23 cellular contexts compared by ENCODE assay signal in genomic region chr13:107066355-107066754, GRCh38.
"Had no signal": no experiment of that assay in that cellular context is flagged by ENCODE, and none has a peak within 500 bp of the region (broad histone marks: within the 10 kb centered on the region; RNA-seq: fewer than 3 reads in every experiment).

No MANE protein-coding gene starts in this region.

- ATAC-seq: Right ventricle myocardium inferior, SK-N-SH treated with all-trans-retinoic acid at 6 μM for 48 hours had no signal

- DNase-seq: Karpas-422, KG1, MG63, NCI-H1092, NCI-H1105 treated with DMSO at 0.1 percent for 48 hours, NCI-H1417 treated with DMSO at 0.1 percent for 48 hours, NCI-H146, NCI-H1694 treated with DMSO at 0.1 percent for 48 hours, NCI-H1930, NCI-H2081, NCI-H2107, NCI-H226, NCI-H446, NCI-H510A, NCI-H524 treated with DMSO at 0.1 percent for 48 hours, NCI-H69, NCI-H774, PC-9, Peyer's patch, SHP77 treated with DMSO at 0.1 percent for 48 hours, SJCRH30 had no signal
